Comparison of ENCODE assay signal across 8 cellular contexts in the genomic region with DNA sequence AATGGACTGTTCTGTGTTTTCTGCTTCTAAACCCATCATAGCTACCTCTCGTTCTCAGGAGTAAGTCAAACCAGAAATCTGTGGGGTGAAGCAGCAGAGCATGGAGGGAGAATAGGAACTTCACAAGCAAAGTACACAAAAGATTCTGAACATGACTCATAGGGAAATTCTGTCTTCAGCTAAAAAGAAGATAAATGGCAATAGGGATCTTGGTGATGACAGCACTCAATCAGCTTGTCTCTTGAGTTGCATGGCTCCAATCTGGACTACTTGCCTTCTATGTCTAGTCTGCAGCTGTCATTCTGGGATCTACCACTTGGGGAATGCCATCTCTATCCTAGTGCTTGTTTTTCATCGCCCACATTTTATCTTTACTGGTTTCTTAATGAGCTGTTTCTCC. TPM values are rescaled to one million over a fixed set of nuclear protein-coding genes. Genes with fewer than 3 reads are reported as not detected.
DNase-seq lines count a peak whose midpoint lies in the region; ATAC-seq and TF ChIP-seq lines count a peak whose summit lies in the region.

No MANE protein-coding gene starts in this region.

- no peaks in the 10 kb centered on the region for H3K79me1 ChIP-seq in neuronal stem cell (ENCODE audit: low read depth, low read length)

- H3K4me3 ChIP-seq in OCI-LY1 (ENCODE audit: low read depth, low read length, poor library complexity, severe bottlenecking) (no peak overlapping the region), mesodermal cell (ENCODE audit: extremely low read depth, insufficient read depth, low read length, poor library complexity, severe bottlenecking) (no peak overlapping the region), neuronal stem cell (ENCODE audit: low read length in 2 of 2) (no peak overlapping the region)

- H3K23ac ChIP-seq in neuronal stem cell (ENCODE audit: low read depth, low read length, poor library complexity): no peak overlapping the region

- H3K4me1 ChIP-seq in OCI-LY1 (ENCODE audit: insufficient read depth, low read length, severe bottlenecking): peaks cover 21% of the 10 kb centered on the region
- peaks cover 13% of the 10 kb centered on the region for H3K4me1 ChIP-seq in mesodermal cell (ENCODE audit: control insufficient read depth, insufficient read depth, low read length, poor library complexity, severe bottlenecking)
- H3K4me1 ChIP-seq in neuronal stem cell (ENCODE audit: control insufficient read depth in 2 of 2, insufficient read depth in 1 of 2, low read depth in 1 of 2, low read length in 2 of 2): no peaks in the 10 kb centered on the region

- no peak overlapping the region for H4K8ac ChIP-seq in neuronal stem cell (ENCODE audit: low read depth, low read length)

- H3K27me3 ChIP-seq in OCI-LY1 (ENCODE audit: insufficient read depth, low read length): no peaks in the 10 kb centered on the region
- H3K27me3 ChIP-seq in neuronal stem cell (ENCODE audit: control insufficient read depth in 3 of 3, insufficient read depth in 3 of 3, low read depth in 1 of 3, low read length in 3 of 3): no peaks in the 10 kb centered on the region

- no peak overlapping the region for H4K91ac ChIP-seq in neuronal stem cell (ENCODE audit: low read depth, low read length, poor library complexity)

- H3K36me3 ChIP-seq in OCI-LY1 (ENCODE audit: insufficient read depth, low read length) (no peaks in the 10 kb centered on the region), mesodermal cell (ENCODE audit: control insufficient read depth, insufficient read depth, low read length) (no peaks in the 10 kb centered on the region), neuronal stem cell (replicated peaks in 1 of 2; ENCODE audit: control insufficient read depth in 2 of 2, insufficient read depth in 2 of 2, low read length in 2 of 2) (no peaks in the 10 kb centered on the region)

- no peaks in the 10 kb centered on the region for H4K20me1 ChIP-seq in OCI-LY1 (ENCODE audit: insufficient read depth, low read length)

- H2AFZ ChIP-seq in OCI-LY1 (ENCODE audit: low read length) (0 out of 2 replicates have a peak overlapping the region, but pooled peaks have one; percentile 6), neuronal stem cell (ENCODE audit: low read length) (no peak overlapping the region)

- peak; percentile 14; the same call in 1 of the 2 replicates for TF ChIP-seq CTCF in OCI-LY1 (IDR thresholded peaks at IDR 0.05; ENCODE audit: low read length)

- no peak overlapping the region for H3K14ac ChIP-seq in neuronal stem cell (ENCODE audit: low read length)

- H3K9me3 ChIP-seq in OCI-LY1 (ENCODE audit: low read length): no peaks in the 10 kb centered on the region
- H3K9me3 ChIP-seq in mesodermal cell (ENCODE audit: control insufficient read depth, low read length): no peaks in the 10 kb centered on the region
- H3K9me3 ChIP-seq in neuronal stem cell (replicated peaks in 1 of 2; ENCODE audit: control insufficient read depth in 2 of 2, insufficient read depth in 1 of 2, low read depth in 1 of 2, low read length in 2 of 2): no peaks in the 10 kb centered on the region

- no peak overlapping the region for H3K4ac ChIP-seq in neuronal stem cell (ENCODE audit: low read length)

- H3K79me2 ChIP-seq in OCI-LY1 (ENCODE audit: insufficient read depth, low read length): no peaks in the 10 kb centered on the region

- H3K4me2 ChIP-seq in OCI-LY1 (ENCODE audit: low read length): no peak overlapping the region
- H3K4me2 ChIP-seq in neuronal stem cell (ENCODE audit: insufficient read depth, low read length, poor library complexity, severe bottlenecking): no peak overlapping the region

- no peak overlapping the region for H3K9ac ChIP-seq in OCI-LY1 (ENCODE audit: low read length)
- H3K9ac ChIP-seq in neuronal stem cell (ENCODE audit: low read depth, low read length, poor library complexity): no peak overlapping the region

- no peak overlapping the region for H3K18ac ChIP-seq in neuronal stem cell (ENCODE audit: low read length)

- H3K27ac ChIP-seq in OCI-LY1 (ENCODE audit: low read depth, low read length, poor library complexity, severe bottlenecking) (no peak overlapping the region), mesodermal cell (ENCODE audit: low read depth, low read length, severe bottlenecking) (peak overlapping the region; percentile 24), neuronal stem cell (replicated peaks; ENCODE audit: low read length) (no peak overlapping the region)

- DNase-seq in activated CD8-positive, alpha-beta memory T cell treated with anti-CD3 and anti-CD28 coated beads, Interleukin-2, amount 50 U/mL, for 4 hours: no peak
- DNase-seq in NCI-H146 (lab: John Stamatoyannopoulos, UW) (no peak), neuronal stem cell (ENCODE audit: low spot score) (no peak), DMS153 treated with DMSO at 0.1 percent for 48 hours (lab: John Stamatoyannopoulos, UW; ENCODE audit: unreplicated experiment) (no peak)

- ATAC-seq in GM18520 (IDR thresholded peaks at IDR 0.05; ENCODE audit: unreplicated experiment) (peak; percentile 71), HG02588 (IDR thresholded peaks at IDR 0.05; ENCODE audit: unreplicated experiment) (peak; percentile 76)

- H2BK5ac ChIP-seq in neuronal stem cell (ENCODE audit: low read length): no peak overlapping the region

- no peaks in the 10 kb centered on the region for H3K9me2 ChIP-seq in OCI-LY1 (ENCODE audit: low read depth, low read length)

- H2BK15ac ChIP-seq in neuronal stem cell (ENCODE audit: low read length): no peak overlapping the region

- H3F3A ChIP-seq in OCI-LY1 (ENCODE audit: insufficient read depth, low read length): no peaks in the 10 kb centered on the region

- H2BK12ac ChIP-seq in neuronal stem cell (ENCODE audit: low read length): no peak overlapping the region

- H2BK120ac ChIP-seq in neuronal stem cell (ENCODE audit: low read depth, low read length): no peak overlapping the region

- no peak overlapping the region for H2AK5ac ChIP-seq in neuronal stem cell (ENCODE audit: low read depth, low read length)

- 100% methylated on average over 1 of the region's 2 CpGs for WGBS in mesodermal cell (ENCODE audit: insufficient coverage in 2 of 2), 2 experiments
- WGBS in neuronal stem cell (ENCODE audit: extremely low coverage in 2 of 2, insufficient read length in 2 of 2, insufficient replicate concordance in 1 of 2), 2 donors: no CpG with 5 or more reads among the region's 2 CpGs

RNA-seq across cellular contexts. Expression of a gene that starts 13.5 kb away (rescaled TPM):
- polyA plus RNA-seq in mesodermal cell (2013, experiment 1 of 2): 6.5 TPM
- 5.3 TPM for polyA plus RNA-seq in mesodermal cell (2013, experiment 2 of 2)
- 8.8 TPM for polyA plus RNA-seq in neuronal stem cell (2013, experiment 1 of 2)
- 9.8 TPM for polyA plus RNA-seq in neuronal stem cell (2013, experiment 2 of 2)
